In genomic region chr12:108633534-108634224, GRCh38 we compare ENCODE assay signal across 8 cellular contexts. TPM values are rescaled to one million over a fixed set of nuclear protein-coding genes. Genes with fewer than 3 reads are reported as not detected.
DNase-seq lines count a peak whose midpoint lies in the region; ATAC-seq, FAIRE-seq and TF ChIP-seq lines count a peak whose summit lies in the region.

A gene with protein sequence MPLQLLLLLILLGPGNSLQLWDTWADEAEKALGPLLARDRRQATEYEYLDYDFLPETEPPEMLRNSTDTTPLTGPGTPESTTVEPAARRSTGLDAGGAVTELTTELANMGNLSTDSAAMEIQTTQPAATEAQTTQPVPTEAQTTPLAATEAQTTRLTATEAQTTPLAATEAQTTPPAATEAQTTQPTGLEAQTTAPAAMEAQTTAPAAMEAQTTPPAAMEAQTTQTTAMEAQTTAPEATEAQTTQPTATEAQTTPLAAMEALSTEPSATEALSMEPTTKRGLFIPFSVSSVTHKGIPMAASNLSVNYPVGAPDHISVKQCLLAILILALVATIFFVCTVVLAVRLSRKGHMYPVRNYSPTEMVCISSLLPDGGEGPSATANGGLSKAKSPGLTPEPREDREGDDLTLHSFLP (minus strand): TSS chr12:108633894. CDS start chr12:108624307, 9,587 bp downstream.

- intact Hi-C loops in posterior vena cava (cut with DNase I) (no loop called here), aorta (cut with DNase I) (no loop called here)

- H3K4me3 Mint-ChIP-seq in WTC11, result no peak within 1 kb of the TSS

- no peak for FAIRE-seq in A549 (lab: Jason Lieb, UNC)

- TF ChIP-seq EP300 in A549 (IDR thresholded peaks at IDR 0.05), result no peak

- CTCF ChIA-PET in A549 (lab: Yijun Ruan, JAX), result interaction anchor here (2.5 to 17.1 kb wide), 3 partner anchors 15 to 69 kb away, joined by 6 to 178 read pairs (median 14); no protein-coding TSS in a partner anchor
- CTCF ChIA-PET in WTC11 (lab: Charles Lee), result interaction anchor here (1.0 to 1.9 kb wide), 4 partner anchors 14 to 168 kb away, joined by 4 to 6 read pairs (median 4); no protein-coding TSS in a partner anchor

- no peak for TF ChIP-seq POLR2A in A549 (IDR thresholded peaks at IDR 0.05; ENCODE audit: low read length)

- H3K36me3 ChIP-seq in aorta (ENCODE audit: control insufficient read depth in 1 of 2, insufficient read depth in 2 of 2, low read length in 1 of 2) (no peaks in the 10 kb centered on the region), H7 (replicated peaks; ENCODE audit: control insufficient read depth, insufficient read depth, low read length) (no peaks in the 10 kb centered on the region)

- ATAC-seq in A549 (no peak), GM19351 (IDR thresholded peaks at IDR 0.05; ENCODE audit: unreplicated experiment) (peak; percentile 51), HG03460 (IDR thresholded peaks at IDR 0.05; ENCODE audit: unreplicated experiment) (peak; percentile 53), WTC11 (no peak), aorta (ENCODE audit: low FRiP score) (peak; percentile 45)

- TF ChIP-seq CTCF in A549 (IDR thresholded peaks at IDR 0.05), result no peak
- no peak for TF ChIP-seq CTCF in WTC11 (IDR thresholded peaks at IDR 0.05)
- no peak for TF ChIP-seq CTCF in coronary artery (IDR thresholded peaks at IDR 0.05)

- no peaks in the 10 kb centered on the region for H3K9me3 Mint-ChIP-seq in WTC11

- no peaks in the 10 kb centered on the region for H3K27me3 Mint-ChIP-seq in WTC11 (ENCODE audit: low read depth)

- H3K27me3 ChIP-seq in aorta (ENCODE audit: control insufficient read depth in 1 of 2, insufficient read depth in 2 of 2, low read length in 1 of 2), result no peaks in the 10 kb centered on the region
- H3K27me3 ChIP-seq in H7 (ENCODE audit: control insufficient read depth, insufficient read depth, low read length), result no peaks in the 10 kb centered on the region

- peak within 1 kb of the TSS; percentile 41 to 60; a peak in 5 of 6 replicates for H3K27ac ChIP-seq in A549
- peak within 1 kb of the TSS; percentile 21 to 25 for H3K27ac ChIP-seq in coronary artery
- H3K27ac ChIP-seq in aorta (ENCODE audit: low read depth in 1 of 2, low read length in 2 of 2), result no peak within 1 kb of the TSS

- H3K9me3 ChIP-seq in A549 (no peaks in the 10 kb centered on the region), aorta (ENCODE audit: control insufficient read depth, low read length) (no peaks in the 10 kb centered on the region)

- no peaks in the 10 kb centered on the region for H3K36me3 Mint-ChIP-seq in WTC11

- no peak for DNase-seq in A549 (ENCODE audit: low read depth in 1 of 2, low spot score in 1 of 2)
- no peak for DNase-seq in WTC11 (ENCODE audit: low spot score)
- no peak for DNase-seq in coronary artery (ENCODE audit: low spot score)
- peak; percentile 92 for DNase-seq in posterior vena cava (ENCODE audit: low spot score)
- DNase-seq in aorta, result peak; percentile 79 to 92
- no peak for DNase-seq in H7

- peaks cover 49% of the 10 kb centered on the region for H3K4me1 Mint-ChIP-seq in WTC11

- H3K4me2 ChIP-seq in A549, result 0 out of 3 replicates have a peak within 1 kb of the TSS, but pooled peaks have one; percentile 20

- TF ChIP-seq RAD21 in A549 (conservative IDR thresholded peaks at IDR 0.05 in 1 of 2, IDR thresholded peaks at IDR 0.05 in 1 of 2), result no peak

- H3K4me3 ChIP-seq in A549 (no peak within 1 kb of the TSS), coronary artery (peak within 1 kb of the TSS; percentile 19), aorta (ENCODE audit: low read length in 2 of 2) (no peak within 1 kb of the TSS), H7 (ENCODE audit: insufficient read depth, low read depth, low read length) (no peak within 1 kb of the TSS)

- 88% methylated on average over 13 of the region's 13 CpGs for WGBS in A549 (ENCODE audit: missing lambda C conversion rate)
- 70 to 72% methylated on average over 13 of the region's 13 CpGs for WGBS in aorta, 2 donors

- peak within 1 kb of the TSS; percentile 32; the same call in 1 of the 2 replicates for H3K27ac Mint-ChIP-seq in WTC11

- H3K4me1 ChIP-seq in A549 (peaks cover 35% of the 10 kb centered on the region), aorta (ENCODE audit: control insufficient read depth in 1 of 2, insufficient read depth in 2 of 2, low read length in 2 of 2) (peaks cover 0 to 2% of the 10 kb centered on the region in 2 donors)

- POLR2A ChIA-PET in A549 (lab: Yijun Ruan, JAX), result no interaction called here
- POLR2A ChIA-PET in WTC11 (lab: Charles Lee), result interaction anchor here (0.6 kb wide), 1 partner anchor 71 kb away, joined by 4 read pairs; the partner anchor contains the start of gene ISCU

TF ChIP-seq in A549, 52 proteins besides CTCF, POLR2A, EP300 and RAD21 (continues in another document):
- TF ChIP-seq CHD2 (IDR thresholded peaks at IDR 0.05; ENCODE audit: low read length, partially characterized antibody) (no peak), RCOR1 (IDR thresholded peaks at IDR 0.05; ENCODE audit: low read depth, low read length) (no peak), RNF2 (IDR thresholded peaks at IDR 0.05; ENCODE audit: borderline replicate concordance, low read depth) (no peak), TFCP2L1 (CRISPR knock-in tag; IDR thresholded peaks at IDR 0.05) (no peak), ZC3H11A (IDR thresholded peaks at IDR 0.05) (no peak), ZFP36 (IDR thresholded peaks at IDR 0.05; ENCODE audit: borderline replicate concordance, partially characterized antibody) (no peak), FOXS1 (CRISPR knock-in tag; IDR thresholded peaks at IDR 0.05) (no peak), SREBF2 (IDR thresholded peaks at IDR 0.05) (no peak), CBX2 (IDR thresholded peaks at IDR 0.05; ENCODE audit: borderline replicate concordance, low read depth) (no peak), MAZ (IDR thresholded peaks at IDR 0.05; ENCODE audit: borderline replicate concordance, low read depth, low read length) (no peak), NFE2L2 (conservative IDR thresholded peaks at IDR 0.05; ENCODE audit: low read length) (no peak), SMC3 (IDR thresholded peaks at IDR 0.05) (no peak)
- TF ChIP-seq, protein P1, sequence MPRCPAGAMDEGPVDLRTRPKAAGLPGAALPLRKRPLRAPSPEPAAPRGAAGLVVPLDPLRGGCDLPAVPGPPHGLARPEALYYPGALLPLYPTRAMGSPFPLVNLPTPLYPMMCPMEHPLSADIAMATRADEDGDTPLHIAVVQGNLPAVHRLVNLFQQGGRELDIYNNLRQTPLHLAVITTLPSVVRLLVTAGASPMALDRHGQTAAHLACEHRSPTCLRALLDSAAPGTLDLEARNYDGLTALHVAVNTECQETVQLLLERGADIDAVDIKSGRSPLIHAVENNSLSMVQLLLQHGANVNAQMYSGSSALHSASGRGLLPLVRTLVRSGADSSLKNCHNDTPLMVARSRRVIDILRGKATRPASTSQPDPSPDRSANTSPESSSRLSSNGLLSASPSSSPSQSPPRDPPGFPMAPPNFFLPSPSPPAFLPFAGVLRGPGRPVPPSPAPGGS (IDR thresholded peaks at IDR 0.05), result no peak

TF ChIP-seq in WTC11, 78 proteins besides CTCF, POLR2A, EP300 and RAD21 (continues in another document):
- TF ChIP-seq ZNF671 (CRISPR knock-in tag; IDR thresholded peaks at IDR 0.05), result no peak
- no peak for TF ChIP-seq ZSCAN18 (CRISPR knock-in tag; IDR thresholded peaks at IDR 0.05)
- TF ChIP-seq USF1 (CRISPR knock-in tag; IDR thresholded peaks at IDR 0.05), result no peak
- no peak for TF ChIP-seq ZNF396 (CRISPR knock-in tag; IDR thresholded peaks at IDR 0.05; ENCODE audit: borderline replicate concordance)
- TF ChIP-seq PREB (CRISPR knock-in tag; IDR thresholded peaks at IDR 0.05; ENCODE audit: borderline replicate concordance), result no peak
- no peak for TF ChIP-seq GABPB1 (CRISPR knock-in tag; IDR thresholded peaks at IDR 0.05)
- no peak for TF ChIP-seq NR3C1 (CRISPR knock-in tag; conservative IDR thresholded peaks at IDR 0.05; ENCODE audit: low read depth)
- no peak for TF ChIP-seq KAT7 (CRISPR knock-in tag; IDR thresholded peaks at IDR 0.05; ENCODE audit: borderline replicate concordance)

RNA-seq across cellular contexts. Expression of the gene that starts here (rescaled TPM):
- polyA plus RNA-seq in A549 (2011; rRNA removed) (0.17 and 0.24 TPM in 2 replicates), A549 (2017; fragmentation: RNase III; extraction: RNeasy Plus Mini Kit Qiagen cat#74134 plus additional on column Dnase treatment) (0.43 to 0.67 TPM (median 0.65 TPM) in 3 replicates), aorta (1 to 10 TPM in 1 of 2 donors, under 1 TPM in 1; 0.87 to 5.4 TPM)
- polyA plus RNA-seq in A549 (2012; cell fraction: cytosol; rRNA removed), result 0.30 and 0.49 TPM in 2 replicates
- polyA plus RNA-seq in A549 (2012; cell fraction: nucleus; rRNA removed), result 1.2 and 1.3 TPM in 2 replicates
- polyA minus RNA-seq in A549 (2011; rRNA and poly(A)+ RNA removed), result 0.19 TPM in 1 of 2 replicates, not detected in the other
- total RNA-seq in WTC11 (2021) (0.18 to 0.46 TPM (median 0.21 TPM) in 3 replicates), posterior vena cava (10 to 100 TPM in 1 of 2 donors, 1 to 10 TPM in 1; 5.1 to 14.4 TPM), aorta (10 to 100 TPM in 1 of 2 donors, 1 to 10 TPM in 1; 8.1 to 13.0 TPM)
- 0.10 and 0.15 TPM in 2 replicates for total RNA-seq in H7 (2014; rRNA removed; shearing (Covaris generic))

Comparison
In these comparisons a context has a peak if more than half of its experiments do, and no peak if none do; other contexts are left out.
1. ATAC-seq: peak in GM19351 (single experiment), HG03460 (single experiment) and aorta (single experiment); none in A549 (0 of 2) and WTC11 (single experiment).
2. DNase-seq: peak in posterior vena cava (single experiment) and aorta (2 of 2); none in A549 (0 of 2), WTC11 (single experiment), coronary artery (single experiment) and H7 (single experiment).
3. H3K27ac ChIP-seq: peak in A549 (2 of 2) and coronary artery (2 of 2); none in aorta (0 of 2).